In the genomic region with DNA sequence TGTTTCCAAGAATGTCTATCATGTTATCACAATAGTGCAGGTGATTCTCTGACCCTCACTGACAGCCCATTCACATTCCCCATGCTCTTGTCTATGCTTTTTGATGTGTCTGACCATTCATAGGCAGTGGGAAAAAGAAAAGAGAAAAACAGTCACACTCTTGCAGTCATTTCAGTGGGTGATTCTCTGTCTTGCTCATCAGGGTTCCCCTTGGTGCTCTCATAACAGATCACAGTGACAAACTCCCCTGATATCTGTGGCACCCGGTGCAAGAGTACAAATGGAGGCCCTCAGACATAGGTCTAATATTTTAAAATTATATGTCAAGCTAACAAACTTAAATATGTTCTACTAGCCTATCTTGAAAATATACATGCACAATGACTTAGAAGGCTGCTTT, we compare ENCODE assay signal across 15 cellular contexts.
DNase-seq lines count a peak whose midpoint lies in the region; ATAC-seq and TF ChIP-seq lines count a peak whose summit lies in the region.
"Had no signal": no experiment of that assay in that cellular context is flagged by ENCODE, and none has a peak within 500 bp of the region (broad histone marks: within the 10 kb centered on the region; RNA-seq: fewer than 3 reads in every experiment).

No MANE protein-coding gene starts in this region.

- no peak overlapping the region for H3K4me3 ChIP-seq in CD4-positive, alpha-beta memory T cell (ENCODE audit: low read length in 2 of 2)
- H3K4me3 ChIP-seq in OCI-LY7 (ENCODE audit: low read depth, low read length, poor library complexity, severe bottlenecking) = no peak overlapping the region
- H3K4me3 ChIP-seq: A549, lung had no signal

- no peak overlapping the region for H3K27ac ChIP-seq in CD4-positive, alpha-beta memory T cell (ENCODE audit: low read depth, low read length)
- H3K27ac ChIP-seq in OCI-LY7 (ENCODE audit: low read depth, low read length, poor library complexity, severe bottlenecking) = no peak overlapping the region
- H3K27ac ChIP-seq: A549 had no signal

- peaks cover 43% of the 10 kb centered on the region for H3K4me1 Mint-ChIP-seq in activated CD4-positive, alpha-beta T cell treated with anti-CD3 and anti-CD28 coated beads, Interleukin-2, amount 10 ng/mL, durations not matched to agents 24 days and 14 days
- H3K4me1 Mint-ChIP-seq in CD4-positive, alpha-beta memory T cell = peaks cover 19 to 28% (median 24%) of the 10 kb centered on the region in 4 donors
- peaks cover 69% of the 10 kb centered on the region for H3K4me1 Mint-ChIP-seq in nephron

- H3K9me3 Mint-ChIP-seq in activated CD4-positive, alpha-beta T cell treated with anti-CD3 and anti-CD28 coated beads, Interleukin-2, amount 10 ng/mL, durations not matched to agents 24 days and 14 days = peaks cover 12% of the 10 kb centered on the region
- H3K9me3 Mint-ChIP-seq in CD4-positive, alpha-beta memory T cell = no peaks in the 10 kb centered on the region
- no peaks in the 10 kb centered on the region for H3K9me3 Mint-ChIP-seq in nephron
- H3K9me3 Mint-ChIP-seq: neural crest cell had no signal

- intact Hi-C loops in activated CD4-positive, alpha-beta T cell treated with anti-CD3 and anti-CD28 coated beads, Interleukin-2, amount 10 ng/mL, durations not matched to agents 24 days and 14 days (cut with micrococcal nuclease) = loop anchor here (1.0 kb wide), 3 partner anchors 30 to 72 kb away; a partner anchor contains a TSS
- intact Hi-C loops in CD4-positive, alpha-beta memory T cell (cut with micrococcal nuclease) = loop anchor here (10.0 kb wide), 1 partner anchor 46 kb away; no protein-coding TSS in a partner anchor
- intact Hi-C loops in OCI-LY7 (cut with micrococcal nuclease; ENCODE audit: unreplicated experiment) = no loop called here

- H3K79me2 ChIP-seq in OCI-LY7 (ENCODE audit: insufficient read depth, low read depth, low read length) = no peaks in the 10 kb centered on the region

- CTCF ChIA-PET in CD4-positive, alpha-beta memory T cell (lab: Charles Lee; ENCODE audit: partially characterized antibody) = interaction anchor here (4.6 kb wide), 1 partner anchor 85 kb away, joined by 28 read pairs; no protein-coding TSS in a partner anchor
- CTCF ChIA-PET in OCI-LY7 (lab: Charles Lee; ENCODE audit: unreplicated experiment) = no interaction called here

- H3K4me3 Mint-ChIP-seq in activated CD4-positive, alpha-beta T cell treated with anti-CD3 and anti-CD28 coated beads, Interleukin-2, amount 10 ng/mL, durations not matched to agents 24 days and 14 days = no peak overlapping the region
- H3K4me3 Mint-ChIP-seq in CD4-positive, alpha-beta memory T cell = no peak overlapping the region
- no peak overlapping the region for H3K4me3 Mint-ChIP-seq in nephron
- H3K4me3 Mint-ChIP-seq: neural crest cell had no signal

- BruUV-seq in OCI-LY7 (replicated peaks; lab: Mats Ljungman, UMichigan) = no TSS peak

- no peak overlapping the region for H3K4me2 ChIP-seq in OCI-LY7 (ENCODE audit: low read length)
- H3K4me2 ChIP-seq: A549 had no signal

- no peaks in the 10 kb centered on the region for H3K36me3 ChIP-seq in CD4-positive, alpha-beta memory T cell (ENCODE audit: insufficient read depth, low read length)
- no peaks in the 10 kb centered on the region for H3K36me3 ChIP-seq in OCI-LY7 (ENCODE audit: insufficient read depth, low read length)

- no peaks in the 10 kb centered on the region for H3K9me3 ChIP-seq in CD4-positive, alpha-beta memory T cell (ENCODE audit: control insufficient read depth in 1 of 2, low read length in 2 of 2)
- no peaks in the 10 kb centered on the region for H3K9me3 ChIP-seq in OCI-LY7 (ENCODE audit: low read length)
- H3K9me3 ChIP-seq: A549 had no signal

- peak; percentile 64 for DNase-seq in activated CD4-positive, alpha-beta T cell treated with anti-CD3 and anti-CD28 coated beads, Interleukin-2, amount 10 ng/mL, durations not matched to agents 24 days and 14 days
- no peak for DNase-seq in activated CD4-positive, alpha-beta T cell treated with anti-CD3 and anti-CD28 coated beads, Interleukin-2, amount 50 U/mL, for 1 hour
- DNase-seq in CD4-positive, alpha-beta memory T cell = no peak
- DNase-seq in OCI-LY7 (ENCODE audit: low spot score) = no peak
- DNase-seq: foreskin fibroblast, KG1, NCI-H1417 treated with DMSO at 0.1 percent for 48 hours had no signal

- H3K27me3 ChIP-seq in CD4-positive, alpha-beta memory T cell (ENCODE audit: insufficient read depth, low read length) = no peaks in the 10 kb centered on the region

- no peaks in the 10 kb centered on the region for H3K9me2 ChIP-seq in OCI-LY7 (ENCODE audit: insufficient read depth, low read length)

- TF ChIP-seq CTCF in nephron (IDR thresholded peaks at IDR 0.05; ENCODE audit: unreplicated experiment in 3 of 3) (no peak), OCI-LY7 (conservative IDR thresholded peaks at IDR 0.05; ENCODE audit: low read length) (no peak)

- peaks cover 24% of the 10 kb centered on the region for H3K4me1 ChIP-seq in CD4-positive, alpha-beta memory T cell (ENCODE audit: insufficient read depth, low read length)
- no peaks in the 10 kb centered on the region for H3K4me1 ChIP-seq in OCI-LY7 (ENCODE audit: insufficient read depth, low read length, poor library complexity, severe bottlenecking)

- H3K27me3 Mint-ChIP-seq in activated CD4-positive, alpha-beta T cell treated with anti-CD3 and anti-CD28 coated beads, Interleukin-2, amount 10 ng/mL, durations not matched to agents 24 days and 14 days = no peaks in the 10 kb centered on the region
- no peaks in the 10 kb centered on the region for H3K27me3 Mint-ChIP-seq in CD4-positive, alpha-beta memory T cell
- no peaks in the 10 kb centered on the region for H3K27me3 Mint-ChIP-seq in nephron (ENCODE audit: low read depth)

- H4K20me1 ChIP-seq in OCI-LY7 (ENCODE audit: insufficient read depth, low read length) = no peaks in the 10 kb centered on the region

- peak; percentile 39 for ATAC-seq in HG03565 (IDR thresholded peaks at IDR 0.05; ENCODE audit: unreplicated experiment)
- no peak for ATAC-seq in GM18861 (IDR thresholded peaks at IDR 0.05; ENCODE audit: unreplicated experiment)
- no peak for ATAC-seq in HG02571 (IDR thresholded peaks at IDR 0.05; ENCODE audit: unreplicated experiment)
- ATAC-seq: A549, HCT116 had no signal

- POLR2A ChIA-PET in CD4-positive, alpha-beta memory T cell (lab: Charles Lee; ENCODE audit: partially characterized antibody) = no interaction called here
- POLR2A ChIA-PET in OCI-LY7 (lab: Charles Lee) = interaction anchor here (0.6 to 1.8 kb wide), 2 partner anchors 13 to 163 kb away, joined by 3 to 4 read pairs; no protein-coding TSS in a partner anchor

- peaks cover 1% of the 10 kb centered on the region for H3K36me3 Mint-ChIP-seq in activated CD4-positive, alpha-beta T cell treated with anti-CD3 and anti-CD28 coated beads, Interleukin-2, amount 10 ng/mL, durations not matched to agents 24 days and 14 days (ENCODE audit: low read depth)
- no peaks in the 10 kb centered on the region for H3K36me3 Mint-ChIP-seq in CD4-positive, alpha-beta memory T cell
- no peaks in the 10 kb centered on the region for H3K36me3 Mint-ChIP-seq in nephron (ENCODE audit: low read depth)

- peak overlapping the region; percentile 73 for H3K27ac Mint-ChIP-seq in activated CD4-positive, alpha-beta T cell treated with anti-CD3 and anti-CD28 coated beads, Interleukin-2, amount 10 ng/mL, durations not matched to agents 24 days and 14 days
- H3K27ac Mint-ChIP-seq in CD4-positive, alpha-beta memory T cell = peak overlapping the region in 4 of 7 donors; percentile 58 to 93 (median 74)
- peak overlapping the region in 2 of 3 experiments; percentile 86 to 89 for H3K27ac Mint-ChIP-seq in nephron

- H2AFZ ChIP-seq in OCI-LY7 (ENCODE audit: low read length) = no peak overlapping the region
